Comparison of ENCODE assay signal across 30 cellular contexts in the genomic region with DNA sequence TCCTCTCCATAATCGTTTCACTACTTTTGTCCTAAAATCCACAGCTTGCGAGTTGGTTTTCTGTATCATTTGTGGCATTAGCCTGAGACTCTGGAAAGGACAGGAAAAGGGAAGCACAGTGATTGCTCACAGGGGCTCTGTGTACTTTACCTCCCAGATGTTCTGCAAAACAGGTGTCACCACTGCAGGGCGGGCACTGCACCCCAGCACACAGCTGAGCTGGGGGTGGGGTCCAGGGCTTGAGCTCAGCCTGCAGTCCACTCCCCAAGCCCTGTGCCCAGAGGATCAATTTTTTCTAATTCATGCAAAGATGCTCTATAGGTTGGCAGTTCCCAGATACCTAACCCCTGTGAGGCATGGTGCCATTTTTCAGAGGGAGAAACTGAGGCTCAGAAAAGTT.
"Had no signal": no experiment of that assay in that cellular context is flagged by ENCODE, and none has a peak within 500 bp of the region (broad histone marks: within the 10 kb centered on the region; RNA-seq: fewer than 3 reads in every experiment).

No MANE protein-coding gene starts in this region.

- H3K27me3 ChIP-seq: ascending aorta, breast epithelium had no signal

- H3K36me3 Mint-ChIP-seq: activated CD4-positive, alpha-beta memory T cell treated with anti-CD3 and anti-CD28 coated beads for 36 hours; activated CD8-positive, alpha-beta memory T cell treated with anti-CD3 and anti-CD28 coated beads, Interleukin-2, amount 10 ng/mL, durations not matched to agents 7 days and 5 days; activated naive CD4-positive, alpha-beta T cell treated with anti-CD3 and anti-CD28 coated beads, Interleukin-2, amount 50 U/mL, for 24 hours; activated naive CD8-positive, alpha-beta T cell treated with anti-CD3 and anti-CD28 coated beads, Interleukin-2, amount 10 ng/mL, durations not matched to agents 7 days and 5 days; brain had no signal

- H3K4me3 Mint-ChIP-seq: activated CD4-positive, alpha-beta memory T cell treated with anti-CD3 and anti-CD28 coated beads for 36 hours; activated CD4-positive, alpha-beta T cell treated with anti-CD3 and anti-CD28 coated beads for 36 hours; activated CD4-positive, alpha-beta T cell treated with anti-CD3 and anti-CD28 coated beads, Interleukin-2, amount 10 ng/mL, durations not matched to agents 24 days and 14 days; activated CD8-positive, alpha-beta memory T cell treated with anti-CD3 and anti-CD28 coated beads, Interleukin-2, amount 10 ng/mL, durations not matched to agents 7 days and 5 days; activated CD8-positive, alpha-beta T cell treated with anti-CD3 and anti-CD28 coated beads, Interleukin-2, amount 10 ng/mL, durations not matched to agents 7 days and 5 days; activated naive CD4-positive, alpha-beta T cell treated with anti-CD3 and anti-CD28 coated beads for 36 hours; activated naive CD4-positive, alpha-beta T cell treated with anti-CD3 and anti-CD28 coated beads, Interleukin-2, amount 50 U/mL, for 24 hours; activated naive CD8-positive, alpha-beta T cell treated with anti-CD3 and anti-CD28 coated beads, Interleukin-2, amount 10 ng/mL, durations not matched to agents 7 days and 5 days; activated T-helper 1 cell treated with anti-CD3 and anti-CD28 coated beads, Interleukin-12 subunit alpha, Interleukin-12 subunit beta, Interleukin-2, Interleukin-4 antibody, amounts not matched to agents 30 ng/mL and 10 ng/mL and 1 ng/mL, durations not matched to agents 14 hours and 24 hours and 36 hours; brain; central memory CD8-positive, alpha-beta T cell; effector memory CD8-positive, alpha-beta T cell; T-helper 17 cell had no signal

- H3K4me3 ChIP-seq: ascending aorta, breast epithelium, esophagus muscularis mucosa, gastroesophageal sphincter had no signal

- DNase-seq: activated CD4-positive, alpha-beta memory T cell treated with anti-CD3 and anti-CD28 coated beads for 36 hours; activated CD4-positive, alpha-beta T cell treated with anti-CD3 and anti-CD28 coated beads for 36 hours; activated CD4-positive, alpha-beta T cell treated with anti-CD3 and anti-CD28 coated beads, Interleukin-2, amount 10 ng/mL, durations not matched to agents 24 days and 14 days; activated CD4-positive, CD25-positive, alpha-beta regulatory T cell; activated CD4-positive, CD25-positive, alpha-beta regulatory T cell treated with anti-CD3 and anti-CD28 coated beads, Interleukin-2, amount 50 U/mL, for 72 hours; activated CD8-positive, alpha-beta memory T cell treated with anti-CD3 and anti-CD28 coated beads, Interleukin-2, amount 10 ng/mL, durations not matched to agents 7 days and 5 days; activated CD8-positive, alpha-beta memory T cell treated with anti-CD3 and anti-CD28 coated beads, Interleukin-2, amount 50 U/mL, for 4 hours; activated CD8-positive, alpha-beta T cell treated with anti-CD3 and anti-CD28 coated beads, Interleukin-2, amount 10 ng/mL, durations not matched to agents 7 days and 5 days; activated effector memory CD4-positive, alpha-beta T cell treated with anti-CD3 and anti-CD28 coated beads, Interleukin-2, amount 50 U/mL, for 16 hours; activated naive CD4-positive, alpha-beta T cell treated with anti-CD3 and anti-CD28 coated beads for 36 hours; activated naive CD8-positive, alpha-beta T cell treated with anti-CD3 and anti-CD28 coated beads, Interleukin-2, amount 10 ng/mL, durations not matched to agents 7 days and 5 days; activated T-cell treated with anti-CD3 and anti-CD28 coated beads, Interleukin-2, amount 50 U/mL, for 1 hour; activated T-cell treated with anti-CD3 and anti-CD28 coated beads, Interleukin-2, amount 50 U/mL, for 48 hours; cortex of kidney; dermis blood vessel endothelial cell; effector CD4-positive, alpha-beta T cell; effector memory CD8-positive, alpha-beta T cell; erythroblast; foreskin melanocyte; T-helper 1 cell; T-helper 17 cell had no signal

- H3K27ac Mint-ChIP-seq: activated CD4-positive, alpha-beta memory T cell treated with anti-CD3 and anti-CD28 coated beads for 36 hours; activated CD4-positive, alpha-beta T cell treated with anti-CD3 and anti-CD28 coated beads for 36 hours; activated CD4-positive, alpha-beta T cell treated with anti-CD3 and anti-CD28 coated beads, Interleukin-2, amount 10 ng/mL, durations not matched to agents 24 days and 14 days; activated CD8-positive, alpha-beta memory T cell treated with anti-CD3 and anti-CD28 coated beads, Interleukin-2, amount 10 ng/mL, durations not matched to agents 7 days and 5 days; activated naive CD4-positive, alpha-beta T cell treated with anti-CD3 and anti-CD28 coated beads for 36 hours; activated naive CD4-positive, alpha-beta T cell treated with anti-CD3 and anti-CD28 coated beads, Interleukin-2, amount 50 U/mL, for 24 hours; activated naive CD8-positive, alpha-beta T cell treated with anti-CD3 and anti-CD28 coated beads, Interleukin-2, amount 10 ng/mL, durations not matched to agents 7 days and 5 days; activated T-helper 1 cell treated with anti-CD3 and anti-CD28 coated beads, Interleukin-12 subunit alpha, Interleukin-12 subunit beta, Interleukin-2, Interleukin-4 antibody, amounts not matched to agents 30 ng/mL and 10 ng/mL and 1 ng/mL, durations not matched to agents 14 hours and 24 hours and 36 hours; activated T-helper 2 cell treated with anti-CD3 and anti-CD28 coated beads, Interferon-gamma antibody, Interleukin-2, Interleukin-4, amounts not matched to agents 10 μg/mL and 5 μg/mL and 100 μg/mL, durations not matched to agents 14 hours and 24 hours and 36 hours; brain; effector memory CD8-positive, alpha-beta T cell; T-helper 17 cell had no signal

- H3K27ac ChIP-seq: ascending aorta, breast epithelium, esophagus muscularis mucosa, gastroesophageal sphincter had no signal

- H3K36me3 ChIP-seq: ascending aorta, breast epithelium, esophagus muscularis mucosa, gastroesophageal sphincter had no signal

- ATAC-seq: activated CD4-positive, alpha-beta T cell treated with anti-CD3 and anti-CD28 coated beads for 36 hours; activated CD8-positive, alpha-beta memory T cell treated with anti-CD3 and anti-CD28 coated beads, Interleukin-2, amount 10 ng/mL, durations not matched to agents 7 days and 5 days; activated CD8-positive, alpha-beta T cell treated with anti-CD3 and anti-CD28 coated beads, Interleukin-2, amount 10 ng/mL, durations not matched to agents 7 days and 5 days; effector memory CD8-positive, alpha-beta T cell; gastroesophageal sphincter; T-helper 17 cell had no signal

- H3K9me3 Mint-ChIP-seq: activated CD4-positive, alpha-beta memory T cell treated with anti-CD3 and anti-CD28 coated beads for 36 hours; activated CD4-positive, alpha-beta T cell treated with anti-CD3 and anti-CD28 coated beads, Interleukin-2, amount 10 ng/mL, durations not matched to agents 24 days and 14 days; activated naive CD4-positive, alpha-beta T cell treated with anti-CD3 and anti-CD28 coated beads for 36 hours; activated naive CD4-positive, alpha-beta T cell treated with anti-CD3 and anti-CD28 coated beads, Interleukin-2, amount 50 U/mL, for 24 hours; activated naive CD8-positive, alpha-beta T cell treated with anti-CD3 and anti-CD28 coated beads, Interleukin-2, amount 10 ng/mL, durations not matched to agents 7 days and 5 days; activated T-helper 1 cell treated with anti-CD3 and anti-CD28 coated beads, Interleukin-12 subunit alpha, Interleukin-12 subunit beta, Interleukin-2, Interleukin-4 antibody, amounts not matched to agents 30 ng/mL and 10 ng/mL and 1 ng/mL, durations not matched to agents 14 hours and 24 hours and 36 hours; activated T-helper 2 cell treated with anti-CD3 and anti-CD28 coated beads, Interferon-gamma antibody, Interleukin-2, Interleukin-4, amounts not matched to agents 10 μg/mL and 5 μg/mL and 100 μg/mL, durations not matched to agents 14 hours and 24 hours and 36 hours; brain; central memory CD8-positive, alpha-beta T cell; effector memory CD8-positive, alpha-beta T cell had no signal

- H3K4me1 Mint-ChIP-seq: activated CD4-positive, alpha-beta T cell treated with anti-CD3 and anti-CD28 coated beads for 36 hours; activated CD4-positive, alpha-beta T cell treated with anti-CD3 and anti-CD28 coated beads, Interleukin-2, amount 10 ng/mL, durations not matched to agents 24 days and 14 days; activated CD8-positive, alpha-beta memory T cell treated with anti-CD3 and anti-CD28 coated beads, Interleukin-2, amount 10 ng/mL, durations not matched to agents 7 days and 5 days; activated naive CD4-positive, alpha-beta T cell treated with anti-CD3 and anti-CD28 coated beads, Interleukin-2, amount 50 U/mL, for 24 hours; activated naive CD8-positive, alpha-beta T cell treated with anti-CD3 and anti-CD28 coated beads, Interleukin-2, amount 10 ng/mL, durations not matched to agents 7 days and 5 days; central memory CD8-positive, alpha-beta T cell had no signal

- H3K9me3 ChIP-seq: ascending aorta, breast epithelium, esophagus muscularis mucosa, gastroesophageal sphincter had no signal

- H3K27me3 Mint-ChIP-seq: activated CD4-positive, alpha-beta memory T cell treated with anti-CD3 and anti-CD28 coated beads for 36 hours; activated CD4-positive, alpha-beta T cell treated with anti-CD3 and anti-CD28 coated beads, Interleukin-2, amount 10 ng/mL, durations not matched to agents 24 days and 14 days; activated CD8-positive, alpha-beta memory T cell treated with anti-CD3 and anti-CD28 coated beads, Interleukin-2, amount 10 ng/mL, durations not matched to agents 7 days and 5 days had no signal

- H3K4me1 ChIP-seq: breast epithelium had no signal
